In genomic region chr22:36659762-36660509, GRCh38 we compare ENCODE assay signal across 8 cellular contexts. TPM values are rescaled to one million over a fixed set of nuclear protein-coding genes. Genes with fewer than 3 reads are reported as not detected.
DNase-seq lines count a peak whose midpoint lies in the region; ATAC-seq lines count a peak whose summit lies in the region.

No MANE protein-coding gene starts in this region.

- POLR2A ChIA-PET in activated CD4-positive, alpha-beta T cell treated with anti-CD3 and anti-CD28 coated beads for 36 hours (lab: Charles Lee) = interaction anchor here (0.6 kb wide), 1 partner anchor 10 kb away, joined by 4 read pairs; no protein-coding TSS in a partner anchor

- no peaks in the 10 kb centered on the region for H3K36me3 Mint-ChIP-seq in activated CD4-positive, alpha-beta T cell treated with anti-CD3 and anti-CD28 coated beads for 36 hours (ENCODE audit: low read depth)

- peak; percentile 91 for ATAC-seq in activated CD4-positive, alpha-beta T cell treated with anti-CD3 and anti-CD28 coated beads for 36 hours
- peak; percentile 94 to 97 for ATAC-seq in left cardiac atrium
- ATAC-seq in HG02938 (IDR thresholded peaks at IDR 0.05; ENCODE audit: unreplicated experiment) = no peak
- no peak for ATAC-seq in HG03175 (IDR thresholded peaks at IDR 0.05; ENCODE audit: unreplicated experiment)

- no peak overlapping the region for H3K4me3 Mint-ChIP-seq in activated CD4-positive, alpha-beta T cell treated with anti-CD3 and anti-CD28 coated beads for 36 hours

- H3K4me1 Mint-ChIP-seq in activated CD4-positive, alpha-beta T cell treated with anti-CD3 and anti-CD28 coated beads for 36 hours = no peaks in the 10 kb centered on the region

- no peak overlapping the region for H3K27ac Mint-ChIP-seq in activated CD4-positive, alpha-beta T cell treated with anti-CD3 and anti-CD28 coated beads for 36 hours

- peak; percentile 82 for DNase-seq in activated CD4-positive, alpha-beta T cell treated with anti-CD3 and anti-CD28 coated beads for 36 hours
- DNase-seq in activated CD4-positive, alpha-beta T cell treated with anti-CD3 and anti-CD28 coated beads, Interleukin-2, amount 50 U/mL, for 1 hour = no peak
- DNase-seq in NCI-H226 = peak; percentile 35
- peak; percentile 62 for DNase-seq in amniotic epithelial cell (ENCODE audit: low read depth)
- DNase-seq in left cardiac atrium = peak; percentile 93
- DNase-seq in skeletal muscle cell (ENCODE audit: low read depth) = peak; percentile 68

- H3K27me3 Mint-ChIP-seq in activated CD4-positive, alpha-beta T cell treated with anti-CD3 and anti-CD28 coated beads for 36 hours = peaks cover 48% of the 10 kb centered on the region

- no peak overlapping the region for H3K4me3 ChIP-seq in skeletal muscle cell (ENCODE audit: low read depth, low read length)

- CTCF ChIA-PET in activated CD4-positive, alpha-beta T cell treated with anti-CD3 and anti-CD28 coated beads for 36 hours (lab: Charles Lee) = no interaction called here

- intact Hi-C loops in activated CD4-positive, alpha-beta T cell treated with anti-CD3 and anti-CD28 coated beads for 36 hours (cut with DNase I, micrococcal nuclease) = no loop called here
- intact Hi-C loops in left cardiac atrium (cut with DNase I) = no loop called here

- H3K9me3 Mint-ChIP-seq in activated CD4-positive, alpha-beta T cell treated with anti-CD3 and anti-CD28 coated beads for 36 hours (ENCODE audit: low read depth) = no peaks in the 10 kb centered on the region

RNA-seq across cellular contexts. Expression of gene CACNG2, which starts 43.6 kb away (rescaled TPM):
- not detected for total RNA-seq in activated CD4-positive, alpha-beta T cell treated with anti-CD3 and anti-CD28 coated beads for 36 hours
- not detected for total RNA-seq in left cardiac atrium

Comparison
In these comparisons a context has a peak if more than half of its experiments do, and no peak if none do; other contexts are left out.
1. ATAC-seq: peak in activated CD4-positive, alpha-beta T cell treated with anti-CD3 and anti-CD28 coated beads for 36 hours (single experiment) and left cardiac atrium (2 of 2); none in HG02938 (single experiment) and HG03175 (single experiment).